Comparison of ENCODE assay signal across 27 cellular contexts in genomic region chrX:23376581-23376980, GRCh38. TPM values are rescaled to one million over a fixed set of nuclear protein-coding genes. Genes with fewer than 3 reads are reported as not detected.
"Had no signal": no experiment of that assay in that cellular context is flagged by ENCODE, and none has a peak within 500 bp of the region (broad histone marks: within the 10 kb centered on the region; RNA-seq: fewer than 3 reads in every experiment).

No MANE protein-coding gene starts in this region.

- H3K27ac ChIP-seq: coronary artery, foreskin keratinocyte, lower lobe of right lung, ovary, psoas muscle, spleen, thoracic aorta, upper lobe of right lung, vagina had no signal

- H3K4me1 ChIP-seq: foreskin keratinocyte, lower lobe of right lung, psoas muscle, spleen, transverse colon, upper lobe of right lung, vagina had no signal

- DNase-seq: dermis blood vessel endothelial cell; effector memory CD8-positive, alpha-beta T cell; foreskin keratinocyte; glutamatergic neuron; hypothalamus; immature natural killer cell; islet precursor cell; kidney glomerular epithelial cell; left colon; left ventricle myocardium superior; lower lobe of right lung; naive thymus-derived CD8-positive, alpha-beta T cell; occipital lobe; ovary; posterior cingulate gyrus; psoas muscle; spleen; stimulated activated CD4-positive, alpha-beta T cell treated with anti-CD3 and anti-CD28 coated beads, Interleukin-4, amount 100 ng/mL, for 4 hours; stimulated activated naive CD8-positive, alpha-beta T cell treated with anti-CD3 and anti-CD28 coated beads, Interleukin-15, Interleukin-2, amounts not matched to agents 100 U/mL and 50 U/mL, for 24 hours; transverse colon; upper lobe of right lung had no signal

- H3K9me3 ChIP-seq: lower lobe of right lung, ovary, psoas muscle, spleen, thoracic aorta, transverse colon, upper lobe of right lung, vagina had no signal

- H3K4me3 ChIP-seq: coronary artery, lower lobe of right lung, ovary, psoas muscle, spleen, thoracic aorta, transverse colon, upper lobe of right lung, vagina had no signal

- H3K27me3 ChIP-seq: foreskin keratinocyte, ovary, transverse colon, upper lobe of right lung, vagina had no signal

- H3K36me3 ChIP-seq: lower lobe of right lung, ovary, spleen, thoracic aorta, transverse colon, upper lobe of right lung, vagina had no signal

- ATAC-seq: effector memory CD8-positive, alpha-beta T cell; foreskin keratinocyte; left colon; left ventricle myocardium superior; lower lobe of right lung; naive thymus-derived CD8-positive, alpha-beta T cell; psoas muscle; sciatic nerve; stimulated activated memory B cell treated with anti-CD40 and anti-IgM and Interleukin-4, amounts not matched to agents 10 μg/mL and 1 μg/mL and 100 μg/mL, for 72 hours; stimulated activated naive CD8-positive, alpha-beta T cell treated with anti-CD3 and anti-CD28 coated beads, Interleukin-15, Interleukin-2, amounts not matched to agents 100 U/mL and 50 U/mL, for 24 hours; upper lobe of right lung had no signal

RNA-seq across cellular contexts. Expression of gene PTCHD1, which starts 41.9 kb away (rescaled TPM):
- total RNA-seq: dermis blood vessel endothelial cell; fibroblast of lung; foreskin keratinocyte; naive thymus-derived CD8-positive, alpha-beta T cell had no signal
- polyA plus RNA-seq: foreskin keratinocyte; immature natural killer cell; naive thymus-derived CD8-positive, alpha-beta T cell had no signal
